ENCODE assay signal across 18 cellular contexts in genomic region chrX:361231-362145, GRCh38.
"Had no signal": no experiment of that assay in that cellular context is flagged by ENCODE, and none has a peak within 500 bp of the region (broad histone marks: within the 10 kb centered on the region; RNA-seq: fewer than 3 reads in every experiment).

No MANE protein-coding gene starts in this region.

- H3K27me3 Mint-ChIP-seq: activated naive CD8-positive, alpha-beta T cell; memory B cell; naive thymus-derived CD8-positive, alpha-beta T cell had no signal

- H3K4me3 ChIP-seq: cardiac muscle cell, dorsolateral prefrontal cortex, left lung, ovary, sigmoid colon, SK-N-MC, suprapubic skin, transverse colon had no signal

- H3K4me3 Mint-ChIP-seq: activated naive CD8-positive, alpha-beta T cell; memory B cell had no signal

- H3K27ac ChIP-seq: cardiac muscle cell, dorsolateral prefrontal cortex, epithelial cell of prostate, foreskin keratinocyte, left lung, ovary, sigmoid colon, SK-N-MC, suprapubic skin, transverse colon, WERI-Rb-1 had no signal

- H3K27me3 ChIP-seq: cardiac muscle cell, dorsolateral prefrontal cortex, foreskin keratinocyte, left lung, ovary, sigmoid colon, suprapubic skin, transverse colon had no signal

- DNase-seq: activated CD4-positive, alpha-beta T cell treated with anti-CD3 and anti-CD28 coated beads, Interleukin-2, amount 50 U/mL, for 4 hours; activated gamma-delta T cell; dorsolateral prefrontal cortex; foreskin keratinocyte; hypothalamus; naive thymus-derived CD8-positive, alpha-beta T cell; sigmoid colon; stimulated activated naive CD4-positive, alpha-beta T cell treated with Interleukin-2 at 50 U/mL for 16 hours; transverse colon; WERI-Rb-1 had no signal

- H3K4me1 ChIP-seq: foreskin keratinocyte, left lung, sigmoid colon, suprapubic skin, transverse colon had no signal

- H3K27ac Mint-ChIP-seq: activated naive CD8-positive, alpha-beta T cell; memory B cell had no signal

- ATAC-seq: foreskin keratinocyte; left lung; naive thymus-derived CD8-positive, alpha-beta T cell had no signal
